20 cellular contexts compared by ENCODE assay signal in the genomic region with DNA sequence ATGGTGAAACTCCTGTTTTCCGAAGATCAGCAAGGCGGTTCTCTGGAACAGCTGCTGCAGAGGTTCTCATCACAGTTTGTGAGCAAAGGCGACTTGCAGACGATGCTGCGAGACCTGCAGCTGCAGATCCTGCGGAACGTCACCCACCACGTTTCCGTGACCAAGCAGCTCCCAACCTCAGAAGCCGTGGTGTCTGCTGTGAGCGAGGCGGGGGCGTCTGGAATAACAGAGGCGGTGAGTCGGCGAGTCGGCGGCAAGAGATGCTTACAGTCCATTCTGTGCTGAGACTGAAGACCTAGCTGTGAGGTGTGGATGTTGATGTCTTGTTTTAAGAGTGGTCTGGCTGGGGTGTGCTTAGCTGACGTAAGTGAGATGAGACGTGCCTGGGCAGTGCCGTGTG. TPM values are rescaled to one million over a fixed set of nuclear protein-coding genes. Genes with fewer than 3 reads are reported as not detected.
DNase-seq lines count a peak whose midpoint lies in the region; ATAC-seq and TF ChIP-seq lines count a peak whose summit lies in the region.
"Had no signal": no experiment of that assay in that cellular context is flagged by ENCODE, and none has a peak within 500 bp of the region (broad histone marks: within the 10 kb centered on the region; RNA-seq: fewer than 3 reads in every experiment).

No MANE protein-coding gene starts in this region.

- intact Hi-C loops in CD8-positive, alpha-beta T cell (cut with DNase I, micrococcal nuclease), result no loop called here
- intact Hi-C loops in posterior cingulate gyrus (cut with DNase I), result loop anchor here (10.0 kb wide), 1 partner anchor 545 kb away; no protein-coding TSS in a partner anchor

- H3K27me3 ChIP-seq in CD8-positive, alpha-beta T cell (ENCODE audit: insufficient read depth, low read length), result no peaks in the 10 kb centered on the region
- H3K27me3 ChIP-seq: SJSA1 had no signal

- CTCF ChIA-PET in CD8-positive, alpha-beta T cell (lab: Charles Lee), result interaction anchor here (3.3 kb wide), 1 partner anchor 13 kb away, joined by 14 read pairs; no protein-coding TSS in a partner anchor
- CTCF ChIA-PET in HEK293 (lab: Yijun Ruan, JAX), result interaction anchor here (2.7 kb wide), 1 partner anchor 13 kb away, joined by 16 read pairs; no protein-coding TSS in a partner anchor

- no peaks in the 10 kb centered on the region for H3K4me1 ChIP-seq in CD8-positive, alpha-beta T cell (ENCODE audit: insufficient read depth, low read length)
- H3K4me1 ChIP-seq in HEK293 (ENCODE audit: control insufficient read depth, insufficient read depth, low read length), result no peaks in the 10 kb centered on the region
- H3K4me1 ChIP-seq: HAP-1, SJSA1 had no signal

- TF ChIP-seq CTCF in CD8-positive, alpha-beta T cell (IDR thresholded peaks at IDR 0.05), result no peak
- TF ChIP-seq CTCF in HEK293 (tag by site-specific recombination; IDR thresholded peaks at IDR 0.05), result no peak
- no peak for TF ChIP-seq CTCF in glutamatergic neuron (IDR thresholded peaks at IDR 0.05; ENCODE audit: partially characterized antibody, unreplicated experiment)

- no peaks in the 10 kb centered on the region for H3K9me3 Mint-ChIP-seq in CD8-positive, alpha-beta T cell
- H3K9me3 Mint-ChIP-seq in glutamatergic neuron (ENCODE audit: unreplicated experiment), result peaks cover 15% of the 10 kb centered on the region

- no peak overlapping the region for H3K4me3 Mint-ChIP-seq in CD8-positive, alpha-beta T cell
- H3K4me3 Mint-ChIP-seq in glutamatergic neuron (ENCODE audit: unreplicated experiment), result no peak overlapping the region
- H3K4me3 Mint-ChIP-seq: B cell, CD14-positive monocyte had no signal

- peak overlapping the region; percentile 32 for H3K27ac Mint-ChIP-seq in CD8-positive, alpha-beta T cell
- H3K27ac Mint-ChIP-seq in glutamatergic neuron (ENCODE audit: unreplicated experiment), result peak overlapping the region; percentile 2
- H3K27ac Mint-ChIP-seq: B cell, CD14-positive monocyte had no signal

- H3K4me3 ChIP-seq in CD8-positive, alpha-beta T cell (ENCODE audit: low read depth, low read length), result no peak overlapping the region
- no peak overlapping the region for H3K4me3 ChIP-seq in HEK293 (ENCODE audit: low read depth, low read length)
- H3K4me3 ChIP-seq: HAP-1, SJSA1 had no signal

- peaks cover 29% of the 10 kb centered on the region for H3K36me3 ChIP-seq in CD8-positive, alpha-beta T cell (ENCODE audit: insufficient read depth, low read length)
- peaks cover 15 to 77% of the 10 kb centered on the region in 2 experiments for H3K36me3 ChIP-seq in HEK293 (ENCODE audit: control insufficient read depth in 2 of 2, insufficient read depth in 1 of 2, low read length in 2 of 2)

- ATAC-seq in CD8-positive, alpha-beta T cell, result no peak
- ATAC-seq in HG03196 (IDR thresholded peaks at IDR 0.05; ENCODE audit: unreplicated experiment), result no peak
- ATAC-seq: Panc1 had no signal

- no peaks in the 10 kb centered on the region for H3K4me1 Mint-ChIP-seq in CD8-positive, alpha-beta T cell (ENCODE audit: low read depth)
- peaks cover 32% of the 10 kb centered on the region for H3K4me1 Mint-ChIP-seq in glutamatergic neuron (ENCODE audit: low read depth, unreplicated experiment)
- H3K4me1 Mint-ChIP-seq: B cell, CD14-positive monocyte had no signal

- peaks cover 79% of the 10 kb centered on the region for H3K36me3 Mint-ChIP-seq in CD8-positive, alpha-beta T cell
- H3K36me3 Mint-ChIP-seq in glutamatergic neuron (ENCODE audit: unreplicated experiment), result peaks cover 24% of the 10 kb centered on the region

- H3K27ac ChIP-seq in CD8-positive, alpha-beta T cell (ENCODE audit: low read depth, low read length), result no peak overlapping the region
- H3K27ac ChIP-seq in HEK293 (ENCODE audit: extremely low read depth, low read depth, low read length), result no peak overlapping the region
- H3K27ac ChIP-seq: HL-60, SJSA1 had no signal

- H3K9me3 ChIP-seq in CD8-positive, alpha-beta T cell (ENCODE audit: low read length), result no peaks in the 10 kb centered on the region
- H3K9me3 ChIP-seq in HEK293 (ENCODE audit: control insufficient read depth, insufficient read depth, low read depth, low read length), result no peaks in the 10 kb centered on the region
- H3K9me3 ChIP-seq: HAP-1, SJSA1 had no signal

- DNase-seq in CD8-positive, alpha-beta T cell, result no peak
- DNase-seq in glutamatergic neuron (no peak), posterior cingulate gyrus (peak in 6 of 10 donors; percentile 56 to 95 (median 80)), DMS79 (lab: John Stamatoyannopoulos, UW) (no peak)
- no peak for DNase-seq in stimulated activated CD4-positive, alpha-beta T cell treated with anti-CD3 and anti-CD28 coated beads, Interleukin-2, amount 100 ng/mL, for 24 hours
- DNase-seq: KG1, NCI-H1092 treated with DMSO at 0.1 percent for 48 hours, NCI-H146, NCI-H2029, NCI-H2227 treated with DMSO at 0.1 percent for 48 hours, NCI-H510A treated with DMSO at 0.1 percent for 48 hours, NCI-H774 had no signal

- POLR2A ChIA-PET in CD8-positive, alpha-beta T cell (lab: Charles Lee), result no interaction called here
- POLR2A ChIA-PET in HEK293 (lab: Yijun Ruan, JAX), result no interaction called here

- H3K27me3 Mint-ChIP-seq in CD8-positive, alpha-beta T cell (ENCODE audit: low read depth), result no peaks in the 10 kb centered on the region
- peaks cover 20% of the 10 kb centered on the region for H3K27me3 Mint-ChIP-seq in glutamatergic neuron (ENCODE audit: unreplicated experiment)
- H3K27me3 Mint-ChIP-seq: B cell had no signal

TF ChIP-seq in HEK293, 187 proteins besides CTCF, POLR2A, EP300 and RAD21:
- no peak for TF ChIP-seq ZNF23 (tag by site-specific recombination; IDR thresholded peaks at IDR 0.05; ENCODE audit: borderline replicate concordance)
- TF ChIP-seq ZNF600 (tag by site-specific recombination; IDR thresholded peaks at IDR 0.05), result 0 out of 2 replicates have a peak, but pooled peaks have one; percentile 19
- TF ChIP-seq YY1 (tag by site-specific recombination; IDR thresholded peaks at IDR 0.05), result no peak
- TF ChIP-seq ZFHX2 (tag by site-specific recombination; conservative IDR thresholded peaks at IDR 0.05), result peak; percentile 68
- TF ChIP-seq ZNF621 (tag by site-specific recombination; IDR thresholded peaks at IDR 0.05), result no peak
- no peak for TF ChIP-seq ZNF114 (tag by site-specific recombination; IDR thresholded peaks at IDR 0.05)
- TF ChIP-seq ZNF341 (tag by site-specific recombination; IDR thresholded peaks at IDR 0.05; ENCODE audit: low read depth), result no peak
- TF ChIP-seq ZNF324 (tag by site-specific recombination; IDR thresholded peaks at IDR 0.05), result no peak
- TF ChIP-seq, protein P1, sequence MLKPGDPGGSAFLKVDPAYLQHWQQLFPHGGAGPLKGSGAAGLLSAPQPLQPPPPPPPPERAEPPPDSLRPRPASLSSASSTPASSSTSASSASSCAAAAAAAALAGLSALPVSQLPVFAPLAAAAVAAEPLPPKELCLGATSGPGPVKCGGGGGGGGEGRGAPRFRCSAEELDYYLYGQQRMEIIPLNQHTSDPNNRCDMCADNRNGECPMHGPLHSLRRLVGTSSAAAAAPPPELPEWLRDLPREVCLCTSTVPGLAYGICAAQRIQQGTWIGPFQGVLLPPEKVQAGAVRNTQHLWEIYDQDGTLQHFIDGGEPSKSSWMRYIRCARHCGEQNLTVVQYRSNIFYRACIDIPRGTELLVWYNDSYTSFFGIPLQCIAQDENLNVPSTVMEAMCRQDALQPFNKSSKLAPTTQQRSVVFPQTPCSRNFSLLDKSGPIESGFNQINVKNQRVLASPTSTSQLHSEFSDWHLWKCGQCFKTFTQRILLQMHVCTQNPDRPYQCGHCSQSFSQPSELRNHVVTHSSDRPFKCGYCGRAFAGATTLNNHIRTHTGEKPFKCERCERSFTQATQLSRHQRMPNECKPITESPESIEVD (tag by site-specific recombination; IDR thresholded peaks at IDR 0.05), result no peak
- TF ChIP-seq EGR2 (tag by site-specific recombination; IDR thresholded peaks at IDR 0.05; ENCODE audit: low read depth), result peak; percentile 30; the same call in 1 of the 2 replicates
- TF ChIP-seq, protein P2, sequence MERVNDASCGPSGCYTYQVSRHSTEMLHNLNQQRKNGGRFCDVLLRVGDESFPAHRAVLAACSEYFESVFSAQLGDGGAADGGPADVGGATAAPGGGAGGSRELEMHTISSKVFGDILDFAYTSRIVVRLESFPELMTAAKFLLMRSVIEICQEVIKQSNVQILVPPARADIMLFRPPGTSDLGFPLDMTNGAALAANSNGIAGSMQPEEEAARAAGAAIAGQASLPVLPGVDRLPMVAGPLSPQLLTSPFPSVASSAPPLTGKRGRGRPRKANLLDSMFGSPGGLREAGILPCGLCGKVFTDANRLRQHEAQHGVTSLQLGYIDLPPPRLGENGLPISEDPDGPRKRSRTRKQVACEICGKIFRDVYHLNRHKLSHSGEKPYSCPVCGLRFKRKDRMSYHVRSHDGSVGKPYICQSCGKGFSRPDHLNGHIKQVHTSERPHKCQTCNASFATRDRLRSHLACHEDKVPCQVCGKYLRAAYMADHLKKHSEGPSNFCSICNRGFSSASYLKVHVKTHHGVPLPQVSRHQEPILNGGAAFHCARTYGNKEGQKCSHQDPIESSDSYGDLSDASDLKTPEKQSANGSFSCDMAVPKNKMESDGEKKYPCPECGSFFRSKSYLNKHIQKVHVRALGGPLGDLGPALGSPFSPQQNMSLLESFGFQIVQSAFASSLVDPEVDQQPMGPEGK (tag by site-specific recombination; IDR thresholded peaks at IDR 0.05), result no peak
- TF ChIP-seq ZNF701 (tag by site-specific recombination; IDR thresholded peaks at IDR 0.05), result no peak
- TF ChIP-seq ZBTB7A (tag by site-specific recombination; IDR thresholded peaks at IDR 0.05; ENCODE audit: low read depth), result no peak

RNA-seq across cellular contexts. Expression of a gene that starts 16.2 kb away (rescaled TPM):
- total RNA-seq in CD8-positive, alpha-beta T cell, result 10 to 100 TPM; 75.4 to 83.1 TPM
- total RNA-seq in glutamatergic neuron (ENCODE audit: unreplicated experiment), result 70.2 TPM

RNA-seq across cellular contexts. Expression of a gene that starts 27.9 kb away (rescaled TPM):
- total RNA-seq in CD8-positive, alpha-beta T cell, result 10 to 100 TPM; 64.0 to 69.2 TPM
- 879 TPM for total RNA-seq in glutamatergic neuron (ENCODE audit: unreplicated experiment)

Comparison
In these comparisons a context has a peak if more than half of its experiments do, and no peak if none do; other contexts are left out.
1. DNase-seq: peak in posterior cingulate gyrus (6 of 10); none in CD8-positive, alpha-beta T cell (0 of 7), glutamatergic neuron (single experiment), stimulated activated CD4-positive, alpha-beta T cell treated with anti-CD3 and anti-CD28 coated beads, Interleukin-2, amount 100 ng/mL, for 24 hours (0 of 2) and DMS79 (single experiment).
2. RNA of a gene that starts 27.9 kb away (total RNA-seq): 879 TPM in glutamatergic neuron (single experiment); 64.0 to 69.2 TPM in CD8-positive, alpha-beta T cell; every median in the first group is over 10 times any median in the second.